30 cellular contexts compared by ENCODE assay signal in genomic region chr20:8880085-8880853, GRCh38.
"Had no signal": no experiment of that assay in that cellular context is flagged by ENCODE, and none has a peak within 500 bp of the region (broad histone marks: within the 10 kb centered on the region; RNA-seq: fewer than 3 reads in every experiment).

No MANE protein-coding gene starts in this region.

- H3K4me1 Mint-ChIP-seq: naive thymus-derived CD8-positive, alpha-beta T cell; stimulated activated memory B cell treated with anti-CD40 and anti-IgM and Interleukin-4, amounts not matched to agents 10 μg/mL and 1 μg/mL and 100 μg/mL, for 72 hours; stimulated activated naive CD8-positive, alpha-beta T cell treated with anti-CD3 and anti-CD28 coated beads, Interleukin-15, amount 100 ng/mL, for 72 hours had no signal

- H3K27ac Mint-ChIP-seq: naive thymus-derived CD8-positive, alpha-beta T cell; natural killer cell treated with Interleukin-12 subunit alpha and Interleukin-12 subunit beta and Interleukin-15 and Interleukin-18, amount 100 ng/mL, for 72 hours; neural progenitor cell; progenitor cell of endocrine pancreas; stimulated activated memory B cell treated with anti-CD40 and anti-IgM and Interleukin-4, amounts not matched to agents 10 μg/mL and 1 μg/mL and 100 μg/mL, for 72 hours; type B pancreatic cell had no signal

- H3K27me3 Mint-ChIP-seq: naive thymus-derived CD8-positive, alpha-beta T cell; natural killer cell treated with Interleukin-12 subunit alpha and Interleukin-12 subunit beta and Interleukin-15 and Interleukin-18, amount 100 ng/mL, for 72 hours; progenitor cell of endocrine pancreas; stimulated activated memory B cell treated with anti-CD40 and anti-IgM and Interleukin-4, amounts not matched to agents 10 μg/mL and 1 μg/mL and 100 μg/mL, for 72 hours; stimulated activated naive CD8-positive, alpha-beta T cell treated with anti-CD3 and anti-CD28 coated beads, Interleukin-15, amount 100 ng/mL, for 72 hours; type B pancreatic cell had no signal

- H3K9me3 ChIP-seq: ovary, psoas muscle, spleen, suprapubic skin, testis, tibial artery, transverse colon, upper lobe of right lung, uterus had no signal

- H3K9me3 Mint-ChIP-seq: natural killer cell treated with Interleukin-12 subunit alpha and Interleukin-12 subunit beta and Interleukin-15 and Interleukin-18, amount 100 ng/mL, for 72 hours; stimulated activated memory B cell treated with anti-CD40 and anti-IgM and Interleukin-4, amounts not matched to agents 10 μg/mL and 1 μg/mL and 100 μg/mL, for 72 hours; stimulated activated naive CD8-positive, alpha-beta T cell treated with anti-CD3 and anti-CD28 coated beads, Interleukin-15, amount 100 ng/mL, for 72 hours; type B pancreatic cell had no signal

- H3K27ac ChIP-seq: neural progenitor cell, ovary, parathyroid adenoma, psoas muscle, skin epidermis, spleen, suprapubic skin, testis, tibial artery, transverse colon, upper lobe of right lung, uterus had no signal

- DNase-seq: naive thymus-derived CD8-positive, alpha-beta T cell; occipital lobe; ovary; psoas muscle; right cardiac atrium; spleen; stimulated activated CD4-positive, alpha-beta T cell treated with anti-CD3 and anti-CD28 coated beads, Interleukin-12 subunit alpha, Interleukin-12 subunit beta, amount 100 ng/mL, for 4 hours; stimulated activated CD4-positive, alpha-beta T cell treated with anti-CD3 and anti-CD28 coated beads, Interleukin-1b, Interleukin-23, amount 100 ng/mL, for 48 hours; stimulated activated CD4-positive, alpha-beta T cell treated with anti-CD3 and anti-CD28 coated beads, Interleukin-4, amount 100 ng/mL, for 1 hour; stimulated activated CD4-positive, alpha-beta T cell treated with anti-CD3 and anti-CD28 coated beads, Interleukin-4, amount 100 ng/mL, for 4 hours; stimulated activated CD8-positive, alpha-beta memory T cell treated with anti-CD3 and anti-CD28 coated beads, Interleukin-4, amount 100 ng/mL, for 48 hours; stimulated activated naive CD4-positive, alpha-beta T cell; stimulated activated naive CD8-positive, alpha-beta T cell treated with anti-CD3 and anti-CD28 coated beads, Interleukin-15, amount 100 ng/mL, for 72 hours; stimulated activated naive CD8-positive, alpha-beta T cell treated with anti-CD3 and anti-CD28 coated beads, Interleukin-15, Interleukin-2, amounts not matched to agents 100 U/mL and 50 U/mL, for 24 hours; substantia nigra; testis; tibial artery; transverse colon; upper lobe of right lung; uterus had no signal

- H3K4me1 ChIP-seq: neural progenitor cell, parathyroid adenoma, psoas muscle, spleen, suprapubic skin, testis, tibial artery, upper lobe of right lung, uterus had no signal

- H3K4me3 Mint-ChIP-seq: naive thymus-derived CD8-positive, alpha-beta T cell; natural killer cell treated with Interleukin-12 subunit alpha and Interleukin-12 subunit beta and Interleukin-15 and Interleukin-18, amount 100 ng/mL, for 72 hours; neural progenitor cell; stimulated activated memory B cell treated with anti-CD40 and anti-IgM and Interleukin-4, amounts not matched to agents 10 μg/mL and 1 μg/mL and 100 μg/mL, for 72 hours; stimulated activated naive CD8-positive, alpha-beta T cell treated with anti-CD3 and anti-CD28 coated beads, Interleukin-15, amount 100 ng/mL, for 72 hours; type B pancreatic cell had no signal

- H3K4me3 ChIP-seq: neural progenitor cell, ovary, psoas muscle, skin epidermis, smooth muscle cell, spleen, suprapubic skin, testis, tibial artery, transverse colon, upper lobe of right lung, uterus had no signal

- H3K36me3 Mint-ChIP-seq: natural killer cell treated with Interleukin-12 subunit alpha and Interleukin-12 subunit beta and Interleukin-15 and Interleukin-18, amount 100 ng/mL, for 72 hours; neural progenitor cell; stimulated activated memory B cell treated with anti-CD40 and anti-IgM and Interleukin-4, amounts not matched to agents 10 μg/mL and 1 μg/mL and 100 μg/mL, for 72 hours had no signal

- H3K4me2 ChIP-seq: neural progenitor cell, smooth muscle cell had no signal

- ATAC-seq: naive thymus-derived CD8-positive, alpha-beta T cell; natural killer cell treated with Interleukin-12 subunit alpha and Interleukin-12 subunit beta and Interleukin-15 and Interleukin-18, amount 100 ng/mL, for 72 hours; psoas muscle; right cardiac atrium; sciatic nerve; stimulated activated memory B cell treated with anti-CD40 and anti-IgM and Interleukin-4, amounts not matched to agents 10 μg/mL and 1 μg/mL and 100 μg/mL, for 72 hours; stimulated activated naive CD8-positive, alpha-beta T cell treated with anti-CD3 and anti-CD28 coated beads, Interleukin-15, amount 100 ng/mL, for 72 hours; stimulated activated naive CD8-positive, alpha-beta T cell treated with anti-CD3 and anti-CD28 coated beads, Interleukin-15, Interleukin-2, amounts not matched to agents 100 U/mL and 50 U/mL, for 24 hours; upper lobe of right lung had no signal
